ENCODE assay signal across 15 cellular contexts in the genomic region with DNA sequence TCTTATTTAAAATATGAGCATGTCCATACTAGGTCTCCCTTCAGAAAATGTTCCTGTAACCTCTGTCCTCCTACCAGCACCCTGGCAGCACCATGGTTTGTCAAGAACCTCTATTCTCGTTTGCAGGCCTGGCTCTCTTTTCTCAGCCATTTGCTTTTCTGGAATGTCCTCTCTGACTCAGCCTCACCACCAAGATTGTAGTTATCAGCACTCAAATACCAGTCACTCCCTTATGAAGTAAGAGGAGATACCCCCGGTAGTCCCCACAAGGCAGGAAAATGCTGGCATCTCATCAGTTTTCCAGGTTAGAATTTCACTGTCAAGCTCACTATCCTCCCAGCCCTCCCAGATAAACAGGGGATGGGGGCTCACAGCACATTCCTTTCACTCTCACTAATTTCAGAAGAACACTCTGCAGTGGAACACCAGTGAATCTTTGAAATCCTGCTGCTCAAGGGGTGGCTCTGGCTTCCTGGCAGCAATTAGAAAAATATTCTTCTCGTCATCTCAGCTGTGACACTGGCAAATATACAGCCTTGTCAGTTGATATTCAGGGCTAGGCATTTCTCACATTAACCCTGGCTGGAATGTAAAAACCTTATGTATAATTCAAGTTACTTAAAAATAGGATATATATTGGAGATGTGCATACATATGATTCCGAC.
A peak's percentile ranks its signal among the peaks of the same experiment; 100 is the strongest.
DNase-seq lines count a peak whose midpoint lies in the region; ATAC-seq and TF ChIP-seq lines count a peak whose summit lies in the region.
"Had no signal": no experiment of that assay in that cellular context is flagged by ENCODE, and none has a peak within 500 bp of the region (broad histone marks: within the 10 kb centered on the region; RNA-seq: fewer than 3 reads in every experiment).

No MANE protein-coding gene starts in this region.

- no peak overlapping the region for H3K27ac Mint-ChIP-seq in T-helper 17 cell
- H3K27ac Mint-ChIP-seq: activated naive CD8-positive, alpha-beta T cell; immature natural killer cell; naive B cell had no signal

- H3K9me3 ChIP-seq in T-helper 17 cell (ENCODE audit: control insufficient read depth, low read length, poor library complexity, severe bottlenecking): no peaks in the 10 kb centered on the region
- H3K9me3 ChIP-seq: HAP-1, sigmoid colon had no signal

- H3K36me3 Mint-ChIP-seq in T-helper 17 cell (ENCODE audit: low read depth): no peaks in the 10 kb centered on the region
- H3K36me3 Mint-ChIP-seq: activated naive CD8-positive, alpha-beta T cell; naive B cell had no signal

- no peak overlapping the region for H3K4me3 Mint-ChIP-seq in T-helper 17 cell
- H3K4me3 Mint-ChIP-seq: activated naive CD8-positive, alpha-beta T cell; immature natural killer cell; naive B cell had no signal

- no peak for TF ChIP-seq CTCF in fibroblast of villous mesenchyme (IDR thresholded peaks at IDR 0.05; ENCODE audit: insufficient read depth, low read depth, low read length)

- DNase-seq in GM03348 (ENCODE audit: low spot score) (peak; percentile 48), fibroblast of villous mesenchyme (ENCODE audit: low read depth) (peak; percentile 67), renal cortical epithelial cell (ENCODE audit: low read depth) (peak; percentile 74), HuH-7.5 (ENCODE audit: low spot score) (no peak), T-helper 17 cell (no peak), LoVo (ENCODE audit: low spot score) (no peak)
- DNase-seq: immature natural killer cell; MM.1S; naive B cell; sigmoid colon; stimulated activated naive CD4-positive, alpha-beta T cell had no signal

- H3K4me3 ChIP-seq in fibroblast of villous mesenchyme (ENCODE audit: low read depth, low read length): no peak overlapping the region
- H3K4me3 ChIP-seq: HAP-1, sigmoid colon had no signal

- ATAC-seq in SK-N-SH treated with all-trans-retinoic acid at 6 μM for 48 hours (peak; percentile 72), T-helper 17 cell (no peak)
- ATAC-seq: activated CD4-positive, CD25-positive, alpha-beta regulatory T cell treated with anti-CD3 and anti-CD28 coated beads, Interleukin-2, amount 50 U/mL, for 24 hours had no signal

- H3K4me1 Mint-ChIP-seq in T-helper 17 cell: no peaks in the 10 kb centered on the region
- H3K4me1 Mint-ChIP-seq: immature natural killer cell, naive B cell had no signal

- no peaks in the 10 kb centered on the region for H3K27me3 Mint-ChIP-seq in T-helper 17 cell
- H3K27me3 Mint-ChIP-seq: activated naive CD8-positive, alpha-beta T cell; naive B cell had no signal

TF ChIP-seq in SK-N-SH treated with all-trans-retinoic acid at 6 μM for 48 hours, 23 proteins besides CTCF, POLR2A, EP300 and RAD21:
- TF ChIP-seq CSDC2 (CRISPR knock-in tag; IDR thresholded peaks at IDR 0.05) (no peak), ARNTL (CRISPR knock-in tag; IDR thresholded peaks at IDR 0.05; ENCODE audit: borderline replicate concordance, low read depth) (no peak), ZFP3 (CRISPR knock-in tag; IDR thresholded peaks at IDR 0.05) (no peak), OSR1 (CRISPR knock-in tag; IDR thresholded peaks at IDR 0.05) (no peak), TOX (CRISPR knock-in tag; IDR thresholded peaks at IDR 0.05; ENCODE audit: borderline replicate concordance) (no peak), ZC3H10 (CRISPR knock-in tag; IDR thresholded peaks at IDR 0.05) (no peak), RARB (CRISPR knock-in tag; IDR thresholded peaks at IDR 0.05) (no peak), ESRRG (CRISPR knock-in tag; IDR thresholded peaks at IDR 0.05) (no peak)
- TF ChIP-seq, protein P1, sequence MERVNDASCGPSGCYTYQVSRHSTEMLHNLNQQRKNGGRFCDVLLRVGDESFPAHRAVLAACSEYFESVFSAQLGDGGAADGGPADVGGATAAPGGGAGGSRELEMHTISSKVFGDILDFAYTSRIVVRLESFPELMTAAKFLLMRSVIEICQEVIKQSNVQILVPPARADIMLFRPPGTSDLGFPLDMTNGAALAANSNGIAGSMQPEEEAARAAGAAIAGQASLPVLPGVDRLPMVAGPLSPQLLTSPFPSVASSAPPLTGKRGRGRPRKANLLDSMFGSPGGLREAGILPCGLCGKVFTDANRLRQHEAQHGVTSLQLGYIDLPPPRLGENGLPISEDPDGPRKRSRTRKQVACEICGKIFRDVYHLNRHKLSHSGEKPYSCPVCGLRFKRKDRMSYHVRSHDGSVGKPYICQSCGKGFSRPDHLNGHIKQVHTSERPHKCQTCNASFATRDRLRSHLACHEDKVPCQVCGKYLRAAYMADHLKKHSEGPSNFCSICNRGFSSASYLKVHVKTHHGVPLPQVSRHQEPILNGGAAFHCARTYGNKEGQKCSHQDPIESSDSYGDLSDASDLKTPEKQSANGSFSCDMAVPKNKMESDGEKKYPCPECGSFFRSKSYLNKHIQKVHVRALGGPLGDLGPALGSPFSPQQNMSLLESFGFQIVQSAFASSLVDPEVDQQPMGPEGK (CRISPR knock-in tag; IDR thresholded peaks at IDR 0.05; ENCODE audit: borderline replicate concordance): no peak
- TF ChIP-seq, protein P2, sequence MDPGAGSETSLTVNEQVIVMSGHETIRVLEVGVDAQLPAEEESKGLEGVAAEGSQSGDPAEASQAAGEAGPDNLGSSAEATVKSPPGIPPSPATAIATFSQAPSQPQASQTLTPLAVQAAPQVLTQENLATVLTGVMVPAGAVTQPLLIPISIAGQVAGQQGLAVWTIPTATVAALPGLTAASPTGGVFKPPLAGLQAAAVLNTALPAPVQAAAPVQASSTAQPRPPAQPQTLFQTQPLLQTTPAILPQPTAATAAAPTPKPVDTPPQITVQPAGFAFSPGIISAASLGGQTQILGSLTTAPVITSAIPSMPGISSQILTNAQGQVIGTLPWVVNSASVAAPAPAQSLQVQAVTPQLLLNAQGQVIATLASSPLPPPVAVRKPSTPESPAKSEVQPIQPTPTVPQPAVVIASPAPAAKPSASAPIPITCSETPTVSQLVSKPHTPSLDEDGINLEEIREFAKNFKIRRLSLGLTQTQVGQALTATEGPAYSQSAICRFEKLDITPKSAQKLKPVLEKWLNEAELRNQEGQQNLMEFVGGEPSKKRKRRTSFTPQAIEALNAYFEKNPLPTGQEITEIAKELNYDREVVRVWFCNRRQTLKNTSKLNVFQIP (CRISPR knock-in tag; IDR thresholded peaks at IDR 0.05; ENCODE audit: borderline replicate concordance, low read depth): no peak

Comparison
In these comparisons a context has a peak if more than half of its experiments do, and no peak if none do; other contexts are left out.
1. DNase-seq: peak in GM03348 (single experiment), fibroblast of villous mesenchyme (single experiment) and renal cortical epithelial cell (single experiment); none in HuH-7.5 (single experiment), T-helper 17 cell (0 of 3) and LoVo (single experiment).